ENCODE assay signal across 22 cellular contexts in genomic region chr17:68302666-68303065, GRCh38. TPM values are rescaled to one million over a fixed set of nuclear protein-coding genes. Genes with fewer than 3 reads are reported as not detected.
A peak's percentile ranks its signal among the peaks of the same experiment; 100 is the strongest.
DNase-seq lines count a peak whose midpoint lies in the region; ATAC-seq, FAIRE-seq and TF ChIP-seq lines count a peak whose summit lies in the region.
"Had no signal": no experiment of that assay in that cellular context is flagged by ENCODE, and none has a peak within 500 bp of the region (broad histone marks: within the 10 kb centered on the region; RNA-seq: fewer than 3 reads in every experiment).

No MANE protein-coding gene starts in this region.

- no peak for ATAC-seq in CD4-positive, alpha-beta T cell (ENCODE audit: poor library complexity)
- ATAC-seq: stimulated activated naive CD8-positive, alpha-beta T cell treated with anti-CD3 and anti-CD28 coated beads, Interleukin-15, Interleukin-2, amounts not matched to agents 100 U/mL and 50 U/mL, for 24 hours had no signal

- peaks cover 21 to 59% (median 41%) of the 10 kb centered on the region in 4 donors for H3K4me1 Mint-ChIP-seq in CD4-positive, alpha-beta memory T cell
- no peaks in the 10 kb centered on the region for H3K4me1 Mint-ChIP-seq in astrocyte (ENCODE audit: low read depth, unreplicated experiment)
- H3K4me1 Mint-ChIP-seq in neural progenitor cell: peaks cover 5% of the 10 kb centered on the region
- peaks cover 46% of the 10 kb centered on the region for H3K4me1 Mint-ChIP-seq in CD4-positive, alpha-beta T cell (ENCODE audit: low read depth)
- H3K4me1 Mint-ChIP-seq: activated B cell treated with CpG ODN at 0.5 μM for 24 hours had no signal

- no peaks in the 10 kb centered on the region for H3K9me3 ChIP-seq in CD4-positive, alpha-beta memory T cell (ENCODE audit: control insufficient read depth in 1 of 2, low read length in 2 of 2)
- H3K9me3 ChIP-seq in astrocyte (ENCODE audit: insufficient read depth, low read depth, low read length) (no peaks in the 10 kb centered on the region), neural progenitor cell (ENCODE audit: low read depth) (no peaks in the 10 kb centered on the region)
- no peaks in the 10 kb centered on the region for H3K9me3 ChIP-seq in CD4-positive, alpha-beta T cell (ENCODE audit: control insufficient read depth, low read length)

- H3K4me3 ChIP-seq in CD4-positive, alpha-beta memory T cell (ENCODE audit: low read length in 2 of 2): no peak overlapping the region
- H3K4me3 ChIP-seq in astrocyte (ENCODE audit: insufficient read depth, low read depth, low read length) (no peak overlapping the region), neural progenitor cell (no peak overlapping the region)

- no peaks in the 10 kb centered on the region for H3K27me3 Mint-ChIP-seq in CD4-positive, alpha-beta memory T cell
- H3K27me3 Mint-ChIP-seq in astrocyte (ENCODE audit: low read depth, unreplicated experiment): peaks cover 7% of the 10 kb centered on the region
- H3K27me3 Mint-ChIP-seq in neural progenitor cell (ENCODE audit: insufficient read depth, low read depth): peaks cover 4% of the 10 kb centered on the region
- no peaks in the 10 kb centered on the region for H3K27me3 Mint-ChIP-seq in CD4-positive, alpha-beta T cell
- H3K27me3 Mint-ChIP-seq: activated B cell treated with CpG ODN at 0.5 μM for 24 hours had no signal

- H2AFZ ChIP-seq in astrocyte (ENCODE audit: low read depth, low read length) (peak overlapping the region; percentile 21), neural progenitor cell (replicated peaks) (no peak overlapping the region)

- no peak for DNase-seq in CD4-positive, alpha-beta memory T cell
- peak; percentile 40 for DNase-seq in NCI-H146 (lab: John Stamatoyannopoulos, UW)
- DNase-seq in astrocyte (ENCODE audit: low read depth): no peak
- no peak for DNase-seq in neural progenitor cell (ENCODE audit: low spot score)
- DNase-seq in DMS114 treated with DMSO at 0.1 percent for 48 hours (lab: John Stamatoyannopoulos, UW; ENCODE audit: unreplicated experiment): no peak
- DNase-seq in cerebellar nuclear complex (lab: John Stamatoyannopoulos, UW): no peak
- DNase-seq in activated CD4-positive, alpha-beta T cell treated with anti-CD3 and anti-CD28 coated beads, Interleukin-2, amount 50 U/mL, for 1 hour: no peak
- DNase-seq in CD4-positive, alpha-beta T cell: no peak
- DNase-seq: activated B cell treated with CpG ODN at 0.5 μM for 24 hours; activated T-cell treated with anti-CD3 and anti-CD28 coated beads, Interleukin-2, amount 50 U/mL, for 1 hour; DND-41; GOT3; head of caudate nucleus; Kasumi-1; mammary epithelial cell; NCI-H1417; NCI-H226; nucleus accumbens; stimulated activated CD4-positive, alpha-beta T cell treated with anti-CD3 and anti-CD28 coated beads, Interleukin-4, amount 100 ng/mL, for 24 hours; stimulated activated naive CD8-positive, alpha-beta T cell treated with anti-CD3 and anti-CD28 coated beads, Interleukin-15, Interleukin-2, amounts not matched to agents 100 U/mL and 50 U/mL, for 24 hours had no signal

- no peaks in the 10 kb centered on the region for H3K27me3 ChIP-seq in CD4-positive, alpha-beta memory T cell (ENCODE audit: insufficient read depth, low read length)
- H3K27me3 ChIP-seq in astrocyte (ENCODE audit: insufficient read depth, low read length): no peaks in the 10 kb centered on the region
- no peaks in the 10 kb centered on the region for H3K27me3 ChIP-seq in neural progenitor cell
- no peaks in the 10 kb centered on the region for H3K27me3 ChIP-seq in CD4-positive, alpha-beta T cell (ENCODE audit: control insufficient read depth, insufficient read depth, low read length)

- peak overlapping the region in 4 of 7 donors; percentile 17 to 78 (median 32) for H3K27ac Mint-ChIP-seq in CD4-positive, alpha-beta memory T cell
- H3K27ac Mint-ChIP-seq in astrocyte (ENCODE audit: unreplicated experiment): no peak overlapping the region
- H3K27ac Mint-ChIP-seq in neural progenitor cell: no peak overlapping the region
- no peak overlapping the region for H3K27ac Mint-ChIP-seq in CD4-positive, alpha-beta T cell
- H3K27ac Mint-ChIP-seq: activated B cell treated with CpG ODN at 0.5 μM for 24 hours; T-helper 2 cell treated with Interferon-gamma antibody and Interleukin-4, amounts not matched to agents 5 μg/mL and 100 μg/mL, for 36 hours had no signal

- H3K9ac ChIP-seq in astrocyte (ENCODE audit: low read length) (no peak overlapping the region), neural progenitor cell (no peak overlapping the region)

- intact Hi-C loops in CD4-positive, alpha-beta memory T cell (cut with micrococcal nuclease): no loop called here
- intact Hi-C loops in CD4-positive, alpha-beta T cell (cut with DNase I, micrococcal nuclease): no loop called here

- H3K36me3 ChIP-seq in CD4-positive, alpha-beta memory T cell (ENCODE audit: insufficient read depth, low read length): no peaks in the 10 kb centered on the region
- H3K36me3 ChIP-seq in astrocyte (ENCODE audit: insufficient read depth, low read length) (no peaks in the 10 kb centered on the region), neural progenitor cell (no peaks in the 10 kb centered on the region)

- peaks cover 0 to 13% of the 10 kb centered on the region in 2 donors for H3K36me3 Mint-ChIP-seq in CD4-positive, alpha-beta memory T cell
- H3K36me3 Mint-ChIP-seq in astrocyte (ENCODE audit: low read depth, unreplicated experiment) (peaks cover 7% of the 10 kb centered on the region), neural progenitor cell (peaks cover 11% of the 10 kb centered on the region)
- peaks cover 7% of the 10 kb centered on the region for H3K36me3 Mint-ChIP-seq in CD4-positive, alpha-beta T cell (ENCODE audit: low read depth)

- FAIRE-seq in astrocyte (lab: Jason Lieb, UNC): no peak
- FAIRE-seq: GM12892 had no signal

- no peak overlapping the region for H3K27ac ChIP-seq in CD4-positive, alpha-beta memory T cell (ENCODE audit: low read depth, low read length)
- no peak overlapping the region for H3K27ac ChIP-seq in astrocyte (ENCODE audit: low read depth, low read length)
- H3K27ac ChIP-seq in neural progenitor cell: no peak overlapping the region
- H3K27ac ChIP-seq in CD4-positive, alpha-beta T cell (ENCODE audit: low read depth, low read length): no peak overlapping the region

- H3F3A ChIP-seq in neural progenitor cell (ENCODE audit: low read depth): peaks cover 18% of the 10 kb centered on the region

- H3K4me2 ChIP-seq in astrocyte (ENCODE audit: low read length) (peak overlapping the region; percentile 19), neural progenitor cell (peak overlapping the region; percentile 40)

- CTCF ChIA-PET in CD4-positive, alpha-beta memory T cell (lab: Charles Lee; ENCODE audit: partially characterized antibody): interaction anchor here (1.4 to 1.6 kb wide), 2 partner anchors 22 to 54 kb away, joined by 3 to 4 read pairs; no protein-coding TSS in a partner anchor
- CTCF ChIA-PET in CD4-positive, alpha-beta T cell (lab: Charles Lee): interaction anchor here (1.6 kb wide), 1 partner anchor 129 kb away, joined by 3 read pairs; no protein-coding TSS in a partner anchor

- no peak for TF ChIP-seq CTCF in astrocyte (IDR thresholded peaks at IDR 0.05; ENCODE audit: insufficient read depth, low read depth, low read length)
- TF ChIP-seq CTCF in neural progenitor cell (IDR thresholded peaks at IDR 0.05): no peak
- no peak for TF ChIP-seq CTCF in CD4-positive, alpha-beta T cell (IDR thresholded peaks at IDR 0.05)

- H3K4me1 ChIP-seq in CD4-positive, alpha-beta memory T cell (ENCODE audit: insufficient read depth, low read length): peaks cover 21% of the 10 kb centered on the region
- H3K4me1 ChIP-seq in astrocyte (ENCODE audit: insufficient read depth, low read length) (peaks cover 9% of the 10 kb centered on the region), neural progenitor cell (peaks cover 14% of the 10 kb centered on the region)

- H4K20me1 ChIP-seq in astrocyte (ENCODE audit: insufficient read depth, low read length) (no peaks in the 10 kb centered on the region), neural progenitor cell (ENCODE audit: low read depth) (no peaks in the 10 kb centered on the region)

- H3K79me2 ChIP-seq in astrocyte (ENCODE audit: insufficient read depth, low read length) (no peaks in the 10 kb centered on the region), neural progenitor cell (ENCODE audit: low read depth) (no peaks in the 10 kb centered on the region)

- POLR2A ChIA-PET in CD4-positive, alpha-beta memory T cell (lab: Charles Lee; ENCODE audit: partially characterized antibody): interaction anchor here (3.2 kb wide), 1 partner anchor 11 kb away, joined by 17 read pairs; the partner anchor contains the start of genes ARSG and SLC16A6
- POLR2A ChIA-PET in CD4-positive, alpha-beta T cell (lab: Charles Lee): interaction anchor here (1.2 to 1.6 kb wide), 2 partner anchors 10 to 11 kb away, joined by 3 to 5 read pairs; no protein-coding TSS in a partner anchor

- no peaks in the 10 kb centered on the region for H3K9me3 Mint-ChIP-seq in CD4-positive, alpha-beta memory T cell
- H3K9me3 Mint-ChIP-seq in astrocyte (ENCODE audit: unreplicated experiment) (peaks cover 10% of the 10 kb centered on the region), neural progenitor cell (peaks cover 24% of the 10 kb centered on the region)
- no peaks in the 10 kb centered on the region for H3K9me3 Mint-ChIP-seq in CD4-positive, alpha-beta T cell
- H3K9me3 Mint-ChIP-seq: activated B cell treated with CpG ODN at 0.5 μM for 24 hours; T-helper 2 cell treated with Interferon-gamma antibody and Interleukin-4, amounts not matched to agents 5 μg/mL and 100 μg/mL, for 36 hours had no signal

- H3K4me3 Mint-ChIP-seq in CD4-positive, alpha-beta memory T cell: no peak overlapping the region
- H3K4me3 Mint-ChIP-seq in astrocyte (ENCODE audit: unreplicated experiment) (no peak overlapping the region), neural progenitor cell (no peak overlapping the region)
- H3K4me3 Mint-ChIP-seq in CD4-positive, alpha-beta T cell: no peak overlapping the region
- H3K4me3 Mint-ChIP-seq: activated B cell treated with CpG ODN at 0.5 μM for 24 hours; T-helper 2 cell treated with Interferon-gamma antibody and Interleukin-4, amounts not matched to agents 5 μg/mL and 100 μg/mL, for 36 hours had no signal

RNA-seq across cellular contexts. Expression of gene ARSG, which starts 11.4 kb away (rescaled TPM):
- 10 to 100 TPM; 13.6 to 19.1 TPM for total RNA-seq in CD4-positive, alpha-beta memory T cell
- 10 to 100 TPM; 10.4 to 12.6 TPM for polyA plus RNA-seq in CD4-positive, alpha-beta memory T cell
- 2.6 and 4.0 TPM in 2 replicates for total RNA-seq in astrocyte
- 19.5 and 20.0 TPM in 2 replicates for total RNA-seq in neural progenitor cell (ENCODE audit: low replicate concordance)
- total RNA-seq in CD4-positive, alpha-beta T cell: 10 to 100 TPM; 13.8 to 16.0 TPM

RNA-seq across cellular contexts. Expression of gene SLC16A6, which starts 11.7 kb away (rescaled TPM):
- 1 to 10 TPM; 6.9 to 7.4 TPM for total RNA-seq in CD4-positive, alpha-beta memory T cell
- polyA plus RNA-seq in CD4-positive, alpha-beta memory T cell: 1 to 10 TPM; 1.7 to 2.0 TPM
- total RNA-seq in astrocyte: 0.34 and 0.62 TPM in 2 replicates
- 0.09 and 0.19 TPM in 2 replicates for total RNA-seq in neural progenitor cell (ENCODE audit: low replicate concordance)
- 1 to 10 TPM; 7.7 to 9.5 TPM for total RNA-seq in CD4-positive, alpha-beta T cell
- polyA plus RNA-seq: mammary epithelial cell had no signal

RNA-seq across cellular contexts. Expression of gene AMZ2, which starts 54.8 kb away (rescaled TPM):
- total RNA-seq in CD4-positive, alpha-beta memory T cell: 10 to 100 TPM; 66.1 to 81.2 TPM
- polyA plus RNA-seq in CD4-positive, alpha-beta memory T cell: 100 to 1,000 TPM; 114 to 161 TPM
- total RNA-seq in astrocyte (76.2 and 78.0 TPM in 2 replicates), neural progenitor cell (ENCODE audit: low replicate concordance) (99.0 and 150 TPM in 2 replicates)
- total RNA-seq in CD4-positive, alpha-beta T cell: 10 to 100 TPM; 63.0 to 64.9 TPM

Comparison
In these comparisons a context has a peak if more than half of its experiments do, and no peak if none do; other contexts are left out.
1. H3K27ac Mint-ChIP-seq: peak in CD4-positive, alpha-beta memory T cell (4 of 7); none in astrocyte (single experiment), neural progenitor cell (single experiment) and CD4-positive, alpha-beta T cell (single experiment).